8 cellular contexts compared by ENCODE assay signal in the genomic region with DNA sequence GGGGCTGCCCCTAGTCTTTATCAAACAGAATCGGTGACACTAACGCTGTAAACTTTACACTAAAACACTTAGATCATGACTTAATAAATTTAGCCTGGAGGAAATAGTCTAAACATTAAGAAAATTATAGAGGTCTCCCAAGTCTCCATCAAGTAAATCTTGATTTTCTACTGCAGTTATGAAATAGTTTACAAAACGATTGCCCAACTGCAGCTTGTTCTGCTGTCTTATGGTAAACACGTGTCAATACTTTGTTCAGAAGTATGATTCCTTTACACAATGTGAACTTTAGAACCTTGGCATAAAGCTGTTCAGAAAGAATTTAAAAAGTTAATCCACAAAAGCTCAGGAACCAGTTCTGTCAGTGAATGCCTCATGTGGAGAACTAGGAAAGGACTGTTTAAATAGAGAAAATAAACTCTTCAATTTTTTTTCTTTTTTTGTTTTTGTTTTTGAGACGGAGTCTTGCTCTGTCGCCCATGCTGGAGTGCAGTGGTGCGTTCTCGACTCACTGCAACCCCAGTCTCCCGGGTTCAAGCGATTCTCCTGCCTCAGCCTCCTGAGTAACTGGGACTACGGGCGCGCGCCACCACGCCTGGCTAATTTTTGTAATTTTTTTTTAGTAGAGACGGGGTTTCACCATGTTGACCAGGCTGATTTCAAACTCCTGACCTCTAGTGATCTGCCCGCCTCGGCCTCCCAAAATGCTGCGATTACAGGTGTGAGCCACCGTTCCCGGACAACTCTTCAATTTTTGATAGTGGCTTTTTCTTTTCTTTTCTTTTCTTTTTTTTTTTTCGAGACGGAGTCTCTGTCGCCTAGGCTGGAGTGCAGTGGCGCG. TPM values are rescaled to one million over a fixed set of nuclear protein-coding genes. Genes with fewer than 3 reads are reported as not detected.
DNase-seq lines count a peak whose midpoint lies in the region; ATAC-seq and TF ChIP-seq lines count a peak whose summit lies in the region.

No MANE protein-coding gene starts in this region.

- ATAC-seq in HG03457 (IDR thresholded peaks at IDR 0.05; ENCODE audit: unreplicated experiment) (no peak), GM19463 (IDR thresholded peaks at IDR 0.05; ENCODE audit: unreplicated experiment) (no peak)

- peak; percentile 79 for DNase-seq in HCEC 1CT
- no peak for DNase-seq in SJSA1 (ENCODE audit: low read depth in 1 of 2, low spot score in 2 of 2)
- DNase-seq in fibroblast of mammary gland (ENCODE audit: low read depth) = peak; percentile 86
- peak; percentile 78 for DNase-seq in renal cortical epithelial cell (ENCODE audit: low read depth)
- DNase-seq in superior temporal gyrus (ENCODE audit: extremely low spot score) = no peak
- no peak for DNase-seq in posterior vena cava (ENCODE audit: low spot score)

- H3K4me1 ChIP-seq in SJSA1 (replicated peaks) = peaks cover 37% of the 10 kb centered on the region

- no peaks in the 10 kb centered on the region for H3K27me3 ChIP-seq in SJSA1 (replicated peaks)

- peak overlapping the region; percentile 69; the same call in 1 of the 2 replicates for H3K27ac ChIP-seq in SJSA1

- H3K4me3 ChIP-seq in SJSA1 (peak overlapping the region; percentile 90), fibroblast of mammary gland (ENCODE audit: control insufficient read depth, low read depth, low read length) (peak overlapping the region; percentile 93)

- H3K9me3 ChIP-seq in SJSA1 (replicated peaks) = no peaks in the 10 kb centered on the region

- no peak for TF ChIP-seq CTCF in fibroblast of mammary gland (conservative IDR thresholded peaks at IDR 0.05; ENCODE audit: control insufficient read depth, insufficient read depth, low read depth, low read length)

- H3K36me3 ChIP-seq in SJSA1 = peaks cover 18% of the 10 kb centered on the region

- intact Hi-C loops in posterior vena cava (cut with DNase I) = no loop called here

RNA-seq across cellular contexts. Expression of a gene that starts 1.6 kb away (rescaled TPM):
- 6.6 and 9.1 TPM in 2 replicates for total RNA-seq in SJSA1 (2014; rRNA removed; shearing (Covaris generic))
- 8.2 and 33.0 TPM in 2 replicates for total RNA-seq in renal cortical epithelial cell
- total RNA-seq in posterior vena cava = 10 to 100 TPM; 23.8 to 27.4 TPM

RNA-seq across cellular contexts. Expression of a gene that starts 34.1 kb away (rescaled TPM):
- total RNA-seq in SJSA1 (2014; rRNA removed; shearing (Covaris generic)) = 0.19 and 0.53 TPM in 2 replicates
- total RNA-seq in renal cortical epithelial cell = 0.99 and 5.6 TPM in 2 replicates
- under 1 TPM in 1 of 2 donors, not detected in 1; 0.14 TPM for total RNA-seq in posterior vena cava

Comparison
In these comparisons a context has a peak if more than half of its experiments do, and no peak if none do; other contexts are left out.
1. DNase-seq: peak in HCEC 1CT (single experiment), fibroblast of mammary gland (single experiment) and renal cortical epithelial cell (single experiment); none in SJSA1 (0 of 2), superior temporal gyrus (single experiment) and posterior vena cava (single experiment).